Comparison of ENCODE assay signal across 16 cellular contexts in genomic region chr13:42086582-42086981, GRCh38.
"Had no signal": no experiment of that assay in that cellular context is flagged by ENCODE, and none has a peak within 500 bp of the region (broad histone marks: within the 10 kb centered on the region; RNA-seq: fewer than 3 reads in every experiment).

No MANE protein-coding gene starts in this region.

- H3K9me3 ChIP-seq: neutrophil, uterus had no signal

- H3K79me2 ChIP-seq: parathyroid adenoma had no signal

- H3K36me3 ChIP-seq: brain microvascular endothelial cell, neutrophil, uterus had no signal

- H3K9ac ChIP-seq: parathyroid adenoma had no signal

- H3K27ac ChIP-seq: brain microvascular endothelial cell, neutrophil, parathyroid adenoma, tibial artery, uterus had no signal

- ATAC-seq: activated T-cell treated with anti-CD3 and anti-CD28 coated beads, Interleukin-2, amount 50 U/mL, for 72 hours; left ventricle myocardium superior; naive thymus-derived CD8-positive, alpha-beta T cell had no signal

- H2AFZ ChIP-seq: parathyroid adenoma had no signal

- H3K4me3 ChIP-seq: tibial artery, uterus had no signal

- H3K4me1 ChIP-seq: parathyroid adenoma, tibial artery, uterus had no signal

- H3K27me3 ChIP-seq: brain microvascular endothelial cell, neutrophil, tibial artery, uterus had no signal

- DNase-seq: activated CD4-positive, alpha-beta T cell treated with anti-CD3 and anti-CD28 coated beads, Interleukin-2, amount 50 U/mL, for 48 hours; activated gamma-delta T cell treated with Interleukin-2 at 50 U/mL for 16 hours; activated T-cell treated with anti-CD3 and anti-CD28 coated beads, Interleukin-2, amount 50 U/mL, for 72 hours; brain microvascular endothelial cell; effector CD8-positive, alpha-beta T cell; foreskin fibroblast; glutamatergic neuron; hypothalamus; left ventricle myocardium superior; naive thymus-derived CD8-positive, alpha-beta T cell; stimulated activated CD4-positive, alpha-beta T cell treated with anti-CD3 and anti-CD28 coated beads, Interleukin-1b, Interleukin-23, amount 100 ng/mL, for 48 hours; tibial artery; uterus had no signal

- FAIRE-seq: endothelial cell of umbilical vein had no signal
